In the genomic region with DNA sequence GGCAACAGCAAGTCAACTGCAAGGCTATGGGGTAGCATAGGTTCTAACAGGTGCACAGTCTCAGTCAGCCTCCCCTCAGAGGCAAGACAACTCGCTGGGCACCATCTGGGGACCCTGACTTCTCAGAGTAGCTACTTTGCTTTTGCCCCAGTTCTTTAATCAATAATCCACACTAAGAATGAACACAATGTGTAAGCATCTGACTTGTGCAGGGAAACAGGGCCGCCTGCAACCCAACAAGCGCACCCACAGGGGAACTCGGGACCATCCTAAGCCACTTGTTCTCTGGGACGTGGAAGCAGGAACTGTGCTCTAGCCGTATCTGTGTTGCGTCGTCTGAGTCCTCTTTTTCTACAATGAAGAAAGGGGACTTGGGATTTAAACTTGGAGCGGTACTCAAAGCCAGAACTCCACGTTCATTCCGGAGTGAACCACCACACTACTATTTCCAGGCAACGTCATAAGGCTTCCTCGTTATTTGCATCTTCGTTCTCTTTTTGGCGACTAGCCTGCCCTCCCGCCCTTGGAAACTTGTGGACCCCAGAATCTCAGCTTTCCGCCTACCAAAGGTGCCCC, we compare ENCODE assay signal across 10 cellular contexts. TPM values are rescaled to one million over a fixed set of nuclear protein-coding genes. Genes with fewer than 3 reads are reported as not detected.
DNase-seq lines count a peak whose midpoint lies in the region; ATAC-seq and TF ChIP-seq lines count a peak whose summit lies in the region.
"Had no signal": no experiment of that assay in that cellular context is flagged by ENCODE, and none has a peak within 500 bp of the region (broad histone marks: within the 10 kb centered on the region; RNA-seq: fewer than 3 reads in every experiment).

No MANE protein-coding gene starts in this region.

- no peak overlapping the region for H3K14ac ChIP-seq in neuronal stem cell (ENCODE audit: low read length)

- no peak for DNase-seq in T-helper 17 cell
- DNase-seq in fibroblast of the aortic adventitia (ENCODE audit: low read depth) = no peak
- no peak for DNase-seq in neuronal stem cell (ENCODE audit: low spot score)
- no peak for DNase-seq in GM13977 (ENCODE audit: low spot score)
- DNase-seq in NCI-H1694 treated with DMSO at 0.1 percent for 48 hours (lab: John Stamatoyannopoulos, UW) = no peak
- DNase-seq: NCI-H2171 treated with DMSO at 0.1 percent for 48 hours had no signal

- no peaks in the 10 kb centered on the region for H3K36me3 Mint-ChIP-seq in T-helper 17 cell (ENCODE audit: low read depth)

- H3K27ac ChIP-seq in BLaER1 treated with 17β-estradiol and CSF1 and Interleukin-3, amounts not matched to agents 10 nM and 100 nM = peak overlapping the region in 9 of 11 experiments; percentile 51 to 93 (median 70); a peak in 12 of 22 replicates
- H3K27ac ChIP-seq in neuronal stem cell (replicated peaks; ENCODE audit: low read length) = peak overlapping the region; percentile 88

- no peak overlapping the region for H4K8ac ChIP-seq in neuronal stem cell (ENCODE audit: low read depth, low read length)

- peak overlapping the region; percentile 93 for H3K4me3 Mint-ChIP-seq in T-helper 17 cell

- H4K20me1 ChIP-seq in BLaER1 treated with 17β-estradiol and CSF1 and Interleukin-3, amounts not matched to agents 10 nM and 100 nM = peaks cover 0 to 39% (median 0%) of the 10 kb centered on the region in 11 experiments; a peak in 2 of 22 replicates

- H3K4me1 Mint-ChIP-seq in T-helper 17 cell = peaks cover 11% of the 10 kb centered on the region

- no peak overlapping the region for H3K23ac ChIP-seq in neuronal stem cell (ENCODE audit: low read depth, low read length, poor library complexity)

- peak overlapping the region; percentile 76 for H2BK5ac ChIP-seq in neuronal stem cell (ENCODE audit: low read length)

- no CpG with 5 or more reads among the region's 17 CpGs for WGBS in neuronal stem cell (ENCODE audit: extremely low coverage in 2 of 2, insufficient read length in 2 of 2, insufficient replicate concordance in 1 of 2), 2 donors

- peak overlapping the region; percentile 74 to 85 (median 78) for H3K4me3 ChIP-seq in BLaER1 treated with 17β-estradiol and CSF1 and Interleukin-3, amounts not matched to agents 10 nM and 100 nM
- H3K4me3 ChIP-seq in fibroblast of the aortic adventitia (ENCODE audit: low read depth, low read length) = peak overlapping the region; percentile 64
- peak overlapping the region; percentile 63 to 99 for H3K4me3 ChIP-seq in neuronal stem cell (ENCODE audit: low read length in 2 of 2)

- peaks cover 2% of the 10 kb centered on the region for H3K79me1 ChIP-seq in neuronal stem cell (ENCODE audit: low read depth, low read length)

- no peak overlapping the region for H3K4ac ChIP-seq in neuronal stem cell (ENCODE audit: low read length)

- no peak for ATAC-seq in T-helper 17 cell
- no peak for ATAC-seq in HG02884 (IDR thresholded peaks at IDR 0.05; ENCODE audit: unreplicated experiment)
- no peak for ATAC-seq in HG02642 (IDR thresholded peaks at IDR 0.05; ENCODE audit: poor library complexity, unreplicated experiment)

- H2AFZ ChIP-seq in neuronal stem cell (ENCODE audit: low read length) = peak overlapping the region; percentile 93

- H3K27me3 ChIP-seq in BLaER1 treated with 17β-estradiol and CSF1 and Interleukin-3, amounts not matched to agents 10 nM and 100 nM = peaks cover 6 to 16% (median 11%) of the 10 kb centered on the region in 11 experiments; a peak in 18 of 22 replicates
- no peaks in the 10 kb centered on the region for H3K27me3 ChIP-seq in neuronal stem cell (ENCODE audit: control insufficient read depth in 3 of 3, insufficient read depth in 3 of 3, low read depth in 1 of 3, low read length in 3 of 3)

- H2BK12ac ChIP-seq in neuronal stem cell (ENCODE audit: low read length) = no peak overlapping the region

- H4K91ac ChIP-seq in neuronal stem cell (ENCODE audit: low read depth, low read length, poor library complexity) = no peak overlapping the region

- H3K9me3 ChIP-seq in BLaER1 treated with 17β-estradiol and CSF1 and Interleukin-3, amounts not matched to agents 10 nM and 100 nM (replicated peaks in 1 of 11) = no peaks in the 10 kb centered on the region
- H3K9me3 ChIP-seq in T-helper 17 cell (ENCODE audit: control insufficient read depth, low read length, poor library complexity, severe bottlenecking) (no peaks in the 10 kb centered on the region), neuronal stem cell (replicated peaks in 1 of 2; ENCODE audit: control insufficient read depth in 2 of 2, insufficient read depth in 1 of 2, low read depth in 1 of 2, low read length in 2 of 2) (peaks cover 0 to under 1% of the 10 kb centered on the region in 2 donors)

- H3K27me3 Mint-ChIP-seq in T-helper 17 cell = peaks cover 5% of the 10 kb centered on the region

- peak overlapping the region; percentile 76 to 99 (median 95) for H3K4me2 ChIP-seq in BLaER1 treated with 17β-estradiol and CSF1 and Interleukin-3, amounts not matched to agents 10 nM and 100 nM
- peak overlapping the region; percentile 59 for H3K4me2 ChIP-seq in neuronal stem cell (ENCODE audit: insufficient read depth, low read length, poor library complexity, severe bottlenecking)

- H3K9ac ChIP-seq in BLaER1 treated with 17β-estradiol and CSF1 and Interleukin-3, amounts not matched to agents 10 nM and 100 nM = peak overlapping the region; percentile 67 to 93 (median 79); a peak in 21 of 22 replicates
- H3K9ac ChIP-seq in neuronal stem cell (ENCODE audit: low read depth, low read length, poor library complexity) = peak overlapping the region; percentile 25

- TF ChIP-seq CTCF in fibroblast of the aortic adventitia (IDR thresholded peaks at IDR 0.05; ENCODE audit: insufficient read depth, low read length) (no peak), GM13977 (IDR thresholded peaks at IDR 0.05; ENCODE audit: extremely low read depth, insufficient read depth, missing control alignments) (no peak)

- peaks cover 6 to 63% (median 14%) of the 10 kb centered on the region in 10 experiments; a peak in 19 of 20 replicates for H3K4me1 ChIP-seq in BLaER1 treated with 17β-estradiol and CSF1 and Interleukin-3, amounts not matched to agents 10 nM and 100 nM
- peaks cover 17 to 27% of the 10 kb centered on the region in 2 donors for H3K4me1 ChIP-seq in neuronal stem cell (ENCODE audit: control insufficient read depth in 2 of 2, insufficient read depth in 1 of 2, low read depth in 1 of 2, low read length in 2 of 2)

- in situ Hi-C loops in GM13977 (cut with MboI; ENCODE audit: low pct_unique_long_range_greater_than_20kb, low sequenced_read_pairs, unreplicated experiment) = no loop called here

- H2BK15ac ChIP-seq in neuronal stem cell (ENCODE audit: low read length) = peak overlapping the region; percentile 60

- H3K36me3 ChIP-seq in BLaER1 treated with 17β-estradiol and CSF1 and Interleukin-3, amounts not matched to agents 10 nM and 100 nM = peaks cover 0 to 19% (median 0%) of the 10 kb centered on the region in 11 experiments; a peak in 2 of 22 replicates
- H3K36me3 ChIP-seq in neuronal stem cell (replicated peaks in 1 of 2; ENCODE audit: control insufficient read depth in 2 of 2, insufficient read depth in 2 of 2, low read length in 2 of 2) = peaks cover 2 to 35% of the 10 kb centered on the region in 2 donors

- H3K18ac ChIP-seq in neuronal stem cell (ENCODE audit: low read length) = peak overlapping the region; percentile 98

- H2AK5ac ChIP-seq in neuronal stem cell (ENCODE audit: low read depth, low read length) = peak overlapping the region; percentile 6

- H3K27ac Mint-ChIP-seq in T-helper 17 cell = peak overlapping the region; percentile 56

- H2BK120ac ChIP-seq in neuronal stem cell (ENCODE audit: low read depth, low read length) = no peak overlapping the region

RNA-seq across cellular contexts. Expression of a gene that starts 1.8 kb away (rescaled TPM):
- total RNA-seq in T-helper 17 cell (under 1 TPM; 0.42 to 0.57 TPM), fibroblast of the aortic adventitia (ENCODE audit: low replicate concordance) (under 0.01 and 0.25 TPM in 2 replicates)
- 20.2 TPM for polyA plus RNA-seq in neuronal stem cell (2013, experiment 1 of 2)
- 20.9 TPM for polyA plus RNA-seq in neuronal stem cell (2013, experiment 2 of 2)

RNA-seq across cellular contexts. Expression of a gene that starts 3.7 kb away (rescaled TPM):
- total RNA-seq in T-helper 17 cell (not detected), fibroblast of the aortic adventitia (ENCODE audit: low replicate concordance) (not detected in 2 replicates)
- not detected for polyA plus RNA-seq in neuronal stem cell (2013, experiment 1 of 2)
- not detected for polyA plus RNA-seq in neuronal stem cell (2013, experiment 2 of 2)
- total RNA-seq: subcutaneous adipose tissue had no signal

RNA-seq across cellular contexts. Expression of a gene that starts 45.5 kb away (rescaled TPM):
- total RNA-seq in T-helper 17 cell = 10 to 100 TPM; 20.8 to 25.4 TPM
- 7.5 and 31.7 TPM in 2 replicates for total RNA-seq in fibroblast of the aortic adventitia (ENCODE audit: low replicate concordance)
- 30.6 TPM for polyA plus RNA-seq in neuronal stem cell (2013, experiment 1 of 2)
- 32.0 TPM for polyA plus RNA-seq in neuronal stem cell (2013, experiment 2 of 2)
